ENCODE assay signal across 1 cellular context in genomic region chr15:78508272-78508671, GRCh38.
A peak's percentile ranks its signal among the peaks of the same experiment; 100 is the strongest.
TF ChIP-seq lines count a peak whose summit lies in the region.

No MANE protein-coding gene starts in this region.

TF ChIP-seq in HepG2, 621 proteins besides CTCF, POLR2A, EP300 and RAD21:
- TF ChIP-seq ARNT2 (CRISPR knock-in tag; IDR thresholded peaks at IDR 0.05; ENCODE audit: low read depth) (no peak), HNF4A (CRISPR knock-in tag; IDR thresholded peaks at IDR 0.05) (peak; percentile 33; the same call in 1 of the 2 replicates)
